Comparison of ENCODE assay signal across 1 cellular context in genomic region chr22:37196539-37197450, GRCh38.
TF ChIP-seq lines count a peak whose summit lies in the region.

No MANE protein-coding gene starts in this region.

TF ChIP-seq in HepG2, 621 proteins besides CTCF, POLR2A, EP300 and RAD21 (continued from another document):
- TF ChIP-seq PRDM15 (CRISPR knock-in tag; IDR thresholded peaks at IDR 0.05) (no peak), MED1 (CRISPR knock-in tag; IDR thresholded peaks at IDR 0.05) (peak; percentile 72), CBX1 (IDR thresholded peaks at IDR 0.05; ENCODE audit: low read depth) (peak; percentile 89), ZNF292 (CRISPR knock-in tag; IDR thresholded peaks at IDR 0.05; ENCODE audit: borderline replicate concordance, low read depth) (peak; percentile 90), MED13 (CRISPR knock-in tag; IDR thresholded peaks at IDR 0.05) (no peak), ERF (CRISPR knock-in tag; IDR thresholded peaks at IDR 0.05) (0 out of 2 replicates have a peak, but pooled peaks have one; percentile 9), ZSCAN9 (CRISPR knock-in tag; IDR thresholded peaks at IDR 0.05; ENCODE audit: borderline replicate concordance) (no peak; the same call in 1 of the 2 replicates), ZNF337 (CRISPR knock-in tag; IDR thresholded peaks at IDR 0.05; ENCODE audit: borderline replicate concordance, low read depth) (no peak), DMAP1 (CRISPR knock-in tag; IDR thresholded peaks at IDR 0.05) (no peak; the same call in 1 of the 2 replicates), ZNF713 (CRISPR knock-in tag; IDR thresholded peaks at IDR 0.05) (no peak), FOXC1 (CRISPR knock-in tag; IDR thresholded peaks at IDR 0.05; ENCODE audit: borderline replicate concordance) (0 out of 2 replicates have a peak, but pooled peaks have one; percentile 42), SMAD3 (CRISPR knock-in tag; IDR thresholded peaks at IDR 0.05) (no peak), MEIS2 (CRISPR knock-in tag; IDR thresholded peaks at IDR 0.05) (0 out of 2 replicates have a peak, but pooled peaks have one; percentile 41), FOXP1 (IDR thresholded peaks at IDR 0.05) (no peak), FOXP1 (CRISPR knock-in tag; IDR thresholded peaks at IDR 0.05) (peak; percentile 10; the same call in 1 of the 2 replicates), RFXANK (CRISPR knock-in tag; IDR thresholded peaks at IDR 0.05) (no peak), ZNF317 (CRISPR knock-in tag; IDR thresholded peaks at IDR 0.05) (peak; percentile 63; the same call in 1 of the 2 replicates), ZNF775 (CRISPR knock-in tag; IDR thresholded peaks at IDR 0.05; ENCODE audit: borderline replicate concordance) (no peak), MAZ (IDR thresholded peaks at IDR 0.05; ENCODE audit: borderline replicate concordance, low read depth, low read length) (no peak; the same call in 1 of the 2 replicates), MAZ (CRISPR knock-in tag; IDR thresholded peaks at IDR 0.05; ENCODE audit: low read depth) (0 out of 2 replicates have a peak, but pooled peaks have one; percentile 41), JUND (CRISPR knock-in tag; IDR thresholded peaks at IDR 0.05) (no peak), HNF4G (IDR thresholded peaks at IDR 0.05; ENCODE audit: borderline replicate concordance, low read depth, low read length) (peak; percentile 94), HNF4G (CRISPR knock-in tag; IDR thresholded peaks at IDR 0.05; ENCODE audit: borderline replicate concordance, low read depth) (peak; percentile 89), ZNF251 (CRISPR knock-in tag; IDR thresholded peaks at IDR 0.05) (no peak), ZNF101 (CRISPR knock-in tag; IDR thresholded peaks at IDR 0.05; ENCODE audit: borderline replicate concordance, low read depth) (no peak), ZIK1 (CRISPR knock-in tag; IDR thresholded peaks at IDR 0.05; ENCODE audit: borderline replicate concordance, low read depth) (0 out of 2 replicates have a peak, but pooled peaks have one; percentile 61), ZNF318 (CRISPR knock-in tag; IDR thresholded peaks at IDR 0.05) (no peak)
TF ChIP-seq in HepG2: peak in this region for 130.
